9 cellular contexts compared by ENCODE assay signal in genomic region chr4:153521995-153522799, GRCh38. TPM values are rescaled to one million over a fixed set of nuclear protein-coding genes. Genes with fewer than 3 reads are reported as not detected.
DNase-seq lines count a peak whose midpoint lies in the region; ATAC-seq and TF ChIP-seq lines count a peak whose summit lies in the region.
"Had no signal": no experiment of that assay in that cellular context is flagged by ENCODE, and none has a peak within 500 bp of the region (broad histone marks: within the 10 kb centered on the region; RNA-seq: fewer than 3 reads in every experiment).

No MANE protein-coding gene starts in this region.

- H3K4me3 ChIP-seq in heart right ventricle (peak overlapping the region in 1 of 10 donors; percentile 3), adrenal gland (no peak overlapping the region)

- no peaks in the 10 kb centered on the region for H3K9me3 ChIP-seq in heart right ventricle
- H3K9me3 ChIP-seq in adrenal gland (replicated peaks in 1 of 3) = no peaks in the 10 kb centered on the region

- H3K27me3 ChIP-seq in heart right ventricle (no peaks in the 10 kb centered on the region), adrenal gland (no peaks in the 10 kb centered on the region)

- H3K27ac Mint-ChIP-seq in memory B cell = peak overlapping the region; percentile 92

- no peaks in the 10 kb centered on the region for H3K9me3 Mint-ChIP-seq in memory B cell

- H3K4me1 Mint-ChIP-seq in memory B cell = peaks cover 79% of the 10 kb centered on the region

- peak overlapping the region in 1 of 10 donors; percentile 75 for H3K27ac ChIP-seq in heart right ventricle
- no peak overlapping the region for H3K27ac ChIP-seq in adrenal gland

- WGBS in heart right ventricle, 2 donors = 89 to 90% methylated on average over 17 of the region's 17 CpGs
- WGBS in adrenal gland, 4 donors = 81 to 89% (median 84%) methylated on average over 17 of the region's 17 CpGs

- no peak for TF ChIP-seq CTCF in heart right ventricle (IDR thresholded peaks at IDR 0.05)
- no peak for TF ChIP-seq CTCF in adrenal gland (IDR thresholded peaks at IDR 0.05)

- TF ChIP-seq POLR2A in adrenal gland (IDR thresholded peaks at IDR 0.05) = no peak

- ATAC-seq in GM18909 (IDR thresholded peaks at IDR 0.05; ENCODE audit: poor library complexity, unreplicated experiment) = peak; percentile 45
- ATAC-seq in HG03039 (IDR thresholded peaks at IDR 0.05; ENCODE audit: unreplicated experiment) = peak; percentile 17
- ATAC-seq in memory B cell (ENCODE audit: low read depth) = peak; percentile 28
- ATAC-seq in heart right ventricle = no peak

- peaks cover 0 to 3% (median 0%) of the 10 kb centered on the region in 9 donors for H3K36me3 ChIP-seq in heart right ventricle
- no peaks in the 10 kb centered on the region for H3K36me3 ChIP-seq in adrenal gland (replicated peaks in 1 of 2)

- H3K4me1 ChIP-seq in heart right ventricle (peaks cover 6 to 98% (median 53%) of the 10 kb centered on the region in 9 donors), adrenal gland (replicated peaks in 1 of 2) (peaks cover 0 to 3% of the 10 kb centered on the region in 2 donors)

- H3K36me3 Mint-ChIP-seq in memory B cell = peaks cover 9% of the 10 kb centered on the region

- no peaks in the 10 kb centered on the region for H3K27me3 Mint-ChIP-seq in memory B cell

- intact Hi-C loops in posterior vena cava (cut with DNase I) (no loop called here), heart right ventricle (cut with DNase I) (no loop called here), adrenal gland (cut with DNase I) (no loop called here)

- H3K4me3 Mint-ChIP-seq in memory B cell = peak overlapping the region; percentile 76

- peak; percentile 64 for DNase-seq in activated CD4-positive, CD25-positive, alpha-beta regulatory T cell treated with anti-CD3 and anti-CD28 coated beads, Interleukin-2, amount 50 U/mL, for 72 hours
- DNase-seq in memory B cell (ENCODE audit: low spot score in 2 of 2) (no peak), posterior vena cava (ENCODE audit: low spot score) (no peak), heart right ventricle (no peak), adrenal gland (no peak), SHP77 (lab: John Stamatoyannopoulos, UW) (no peak)
- DNase-seq: IMR-90 had no signal

RNA-seq across cellular contexts. Expression of gene TMEM131L, which starts 56.0 kb away (rescaled TPM):
- total RNA-seq in posterior vena cava = 10 to 100 TPM; 11.4 to 12.0 TPM
- 10 to 100 TPM in 9 of 10 donors, 1 to 10 TPM in 1; 9.1 to 33.6 (median 20.0) TPM for total RNA-seq in heart right ventricle
- 1 to 10 TPM; 2.7 to 3.7 TPM for polyA plus RNA-seq in heart right ventricle
- total RNA-seq in adrenal gland = 1 to 10 TPM; 3.0 to 8.6 (median 5.3) TPM
- polyA plus RNA-seq in adrenal gland = 1 to 10 TPM; 2.5 to 3.9 (median 2.8) TPM

Comparison
In these comparisons a context has a peak if more than half of its experiments do, and no peak if none do; other contexts are left out.
1. ATAC-seq: peak in GM18909 (single experiment), HG03039 (single experiment) and memory B cell (single experiment); none in heart right ventricle (0 of 8).